In the genomic region with DNA sequence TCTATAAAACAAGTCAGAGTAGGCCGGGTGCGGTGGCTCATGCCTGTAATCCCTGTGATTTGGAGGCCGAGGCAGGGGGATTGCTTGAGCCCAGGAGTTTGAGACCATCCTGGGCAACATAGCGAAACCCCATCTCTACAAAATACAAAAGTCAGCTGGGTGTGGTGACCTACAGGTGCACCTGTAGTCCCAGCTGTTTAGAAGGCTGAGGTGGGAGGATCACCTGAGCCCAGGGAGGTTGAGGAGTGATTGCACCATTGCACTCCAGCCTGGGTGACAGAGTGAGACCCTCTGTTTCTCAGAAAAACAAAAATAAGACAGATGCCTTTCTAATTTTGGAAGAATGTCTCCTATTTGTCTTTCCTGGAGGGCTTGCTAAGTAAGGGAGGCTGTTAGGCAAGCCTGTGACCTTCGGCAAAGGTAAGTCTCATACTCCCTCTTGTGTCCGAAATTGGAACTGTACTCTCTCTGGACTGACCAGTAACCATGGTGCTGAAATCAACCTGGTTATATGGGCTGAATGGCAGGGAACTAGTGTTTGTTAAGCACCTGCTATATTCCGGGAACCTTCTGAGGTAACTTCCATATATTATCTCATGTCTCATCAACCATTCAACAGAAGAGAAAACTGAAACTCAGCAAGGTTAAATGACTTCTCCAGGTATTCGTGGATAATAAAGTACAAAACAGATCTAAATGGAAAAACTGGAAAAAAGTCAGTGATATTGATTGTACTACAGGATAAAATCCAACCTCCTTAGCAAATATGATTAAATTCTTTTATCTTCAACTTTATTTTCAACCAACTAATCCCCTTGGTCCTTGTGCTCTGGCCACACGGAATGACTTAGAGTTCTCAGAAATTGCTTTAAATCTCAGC, we compare ENCODE assay signal across 1 cellular context.
TF ChIP-seq lines count a peak whose summit lies in the region.

No MANE protein-coding gene starts in this region.

TF ChIP-seq in K562, 482 proteins besides CTCF, POLR2A, EP300 and RAD21 (continued from another document and continues in another):
- TF ChIP-seq AFF1 (IDR thresholded peaks at IDR 0.05; ENCODE audit: low read depth in 1 of 2, partially characterized antibody in 2 of 2) (peak in 1 of 2 experiments; percentile 77), TCF7 (IDR thresholded peaks at IDR 0.05; ENCODE audit: borderline replicate concordance) (no peak), ETV1 (tag; conservative IDR thresholded peaks at IDR 0.05; ENCODE audit: low read depth) (no peak), LEF1 (IDR thresholded peaks at IDR 0.05) (no peak), ARHGAP35 (IDR thresholded peaks at IDR 0.05; ENCODE audit: partially characterized antibody) (no peak), ZNF407 (IDR thresholded peaks at IDR 0.05; ENCODE audit: low read depth) (no peak), YY1 (IDR thresholded peaks at IDR 0.05; ENCODE audit: borderline replicate concordance in 1 of 3, control insufficient read depth in 1 of 3, extremely low read depth in 1 of 3, insufficient read depth in 3 of 3, insufficient read length in 1 of 3, insufficient replicate concordance in 2 of 3, low read depth in 1 of 3, low read length in 2 of 3) (no peak), CEBPG (CRISPR knock-in tag; IDR thresholded peaks at IDR 0.05) (peak; percentile 52; the same call in 1 of the 2 replicates), CEBPG (tag; conservative IDR thresholded peaks at IDR 0.05 in 1 of 2, IDR thresholded peaks at IDR 0.05 in 1 of 2) (peak; percentile 41 to 89; a peak in 3 of 4 replicates), RHOXF2B (CRISPR knock-in tag; conservative IDR thresholded peaks at IDR 0.05) (no peak), USF1 (CRISPR knock-in tag; IDR thresholded peaks at IDR 0.05) (no peak), ZNF77 (CRISPR knock-in tag; IDR thresholded peaks at IDR 0.05) (no peak), PTTG1 (tag; IDR thresholded peaks at IDR 0.05; ENCODE audit: low read depth) (no peak), ATF3 (IDR thresholded peaks at IDR 0.05) (no peak), ATF3 (CRISPR knock-in tag; conservative IDR thresholded peaks at IDR 0.05) (peak; percentile 40; the same call in 1 of the 2 replicates), ZNF583 (CRISPR knock-in tag; IDR thresholded peaks at IDR 0.05) (no peak), RBM22 (IDR thresholded peaks at IDR 0.05; ENCODE audit: low read depth, low read length, poor library complexity, severe bottlenecking) (no peak), PATZ1 (CRISPR knock-in tag; IDR thresholded peaks at IDR 0.05; ENCODE audit: borderline replicate concordance) (no peak), ATF2 (CRISPR knock-in tag; IDR thresholded peaks at IDR 0.05) (no peak), ZNF197 (CRISPR knock-in tag; IDR thresholded peaks at IDR 0.05; ENCODE audit: low read depth) (no peak), SRSF1 (IDR thresholded peaks at IDR 0.05; ENCODE audit: low read depth, low read length) (no peak), FOXP1 (CRISPR knock-in tag; IDR thresholded peaks at IDR 0.05) (no peak), MYNN (IDR thresholded peaks at IDR 0.05) (0 out of 2 replicates have a peak, but pooled peaks have one; percentile 37), MYNN (CRISPR knock-in tag; IDR thresholded peaks at IDR 0.05) (no peak), CHCHD3 (CRISPR knock-in tag; IDR thresholded peaks at IDR 0.05) (no peak), LCOR (CRISPR knock-in tag; IDR thresholded peaks at IDR 0.05) (0 out of 2 replicates have a peak, but pooled peaks have one; percentile 41), MTA1 (IDR thresholded peaks at IDR 0.05; ENCODE audit: borderline replicate concordance) (no peak), RBM25 (IDR thresholded peaks at IDR 0.05; ENCODE audit: low read depth, low read length, severe bottlenecking) (no peak)
- TF ChIP-seq, protein P1, sequence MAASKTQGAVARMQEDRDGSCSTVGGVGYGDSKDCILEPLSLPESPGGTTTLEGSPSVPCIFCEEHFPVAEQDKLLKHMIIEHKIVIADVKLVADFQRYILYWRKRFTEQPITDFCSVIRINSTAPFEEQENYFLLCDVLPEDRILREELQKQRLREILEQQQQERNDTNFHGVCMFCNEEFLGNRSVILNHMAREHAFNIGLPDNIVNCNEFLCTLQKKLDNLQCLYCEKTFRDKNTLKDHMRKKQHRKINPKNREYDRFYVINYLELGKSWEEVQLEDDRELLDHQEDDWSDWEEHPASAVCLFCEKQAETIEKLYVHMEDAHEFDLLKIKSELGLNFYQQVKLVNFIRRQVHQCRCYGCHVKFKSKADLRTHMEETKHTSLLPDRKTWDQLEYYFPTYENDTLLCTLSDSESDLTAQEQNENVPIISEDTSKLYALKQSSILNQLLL (CRISPR knock-in tag; IDR thresholded peaks at IDR 0.05; ENCODE audit: borderline replicate concordance) = no peak
- TF ChIP-seq, protein P2, sequence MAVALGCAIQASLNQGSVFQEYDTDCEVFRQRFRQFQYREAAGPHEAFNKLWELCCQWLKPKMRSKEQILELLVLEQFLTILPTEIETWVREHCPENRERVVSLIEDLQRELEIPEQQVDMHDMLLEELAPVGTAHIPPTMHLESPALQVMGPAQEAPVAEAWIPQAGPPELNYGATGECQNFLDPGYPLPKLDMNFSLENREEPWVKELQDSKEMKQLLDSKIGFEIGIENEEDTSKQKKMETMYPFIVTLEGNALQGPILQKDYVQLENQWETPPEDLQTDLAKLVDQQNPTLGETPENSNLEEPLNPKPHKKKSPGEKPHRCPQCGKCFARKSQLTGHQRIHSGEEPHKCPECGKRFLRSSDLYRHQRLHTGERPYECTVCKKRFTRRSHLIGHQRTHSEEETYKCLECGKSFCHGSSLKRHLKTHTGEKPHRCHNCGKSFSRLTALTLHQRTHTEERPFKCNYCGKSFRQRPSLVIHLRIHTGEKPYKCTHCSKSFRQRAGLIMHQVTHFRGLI (CRISPR knock-in tag; IDR thresholded peaks at IDR 0.05) = no peak
